22 cellular contexts compared by ENCODE assay signal in genomic region chr4:2069986-2070385, GRCh38. TPM values are rescaled to one million over a fixed set of nuclear protein-coding genes. Genes with fewer than 3 reads are reported as not detected.
DNase-seq lines count a peak whose midpoint lies in the region; ATAC-seq and TF ChIP-seq lines count a peak whose summit lies in the region.
"Had no signal": no experiment of that assay in that cellular context is flagged by ENCODE, and none has a peak within 500 bp of the region (broad histone marks: within the 10 kb centered on the region; RNA-seq: fewer than 3 reads in every experiment).

No MANE protein-coding gene starts in this region.

- no peaks in the 10 kb centered on the region for H3K4me1 ChIP-seq in GM23338 (ENCODE audit: insufficient read depth)
- no peaks in the 10 kb centered on the region for H3K4me1 ChIP-seq in osteoblast (ENCODE audit: insufficient read depth, low read length)

- H3K79me2 ChIP-seq in GM23338 (replicated peaks; ENCODE audit: insufficient read depth) (no peaks in the 10 kb centered on the region), osteoblast (ENCODE audit: insufficient read depth, low read length) (no peaks in the 10 kb centered on the region)

- H3K36me3 Mint-ChIP-seq in activated naive CD8-positive, alpha-beta T cell treated with anti-CD3 and anti-CD28 coated beads, Interleukin-2, amount 10 ng/mL, durations not matched to agents 7 days and 5 days = no peaks in the 10 kb centered on the region
- no peaks in the 10 kb centered on the region for H3K36me3 Mint-ChIP-seq in activated naive CD8-positive, alpha-beta T cell treated with anti-CD3 and anti-CD28 coated beads, Interleukin-2, amount 50 U/mL, for 24 hours (ENCODE audit: low read depth)
- H3K36me3 Mint-ChIP-seq in GM23338 (ENCODE audit: low read depth) = no peaks in the 10 kb centered on the region; the same call in 2 of the 3 replicates
- H3K36me3 Mint-ChIP-seq in activated naive CD4-positive, alpha-beta T cell treated with anti-CD3 and anti-CD28 coated beads for 36 hours (ENCODE audit: low read depth) = no peaks in the 10 kb centered on the region

- H3K9me2 ChIP-seq in GM23338 (ENCODE audit: insufficient read depth) = no peaks in the 10 kb centered on the region

- no peaks in the 10 kb centered on the region for H4K20me1 ChIP-seq in GM23338 (replicated peaks; ENCODE audit: insufficient read depth)
- H4K20me1 ChIP-seq in osteoblast (ENCODE audit: insufficient read depth, low read length) = no peaks in the 10 kb centered on the region

- H2AFZ ChIP-seq in GM23338 (no peak overlapping the region), osteoblast (ENCODE audit: low read length) (no peak overlapping the region)
- H2AFZ ChIP-seq: PC-9 had no signal

- no peak for TF ChIP-seq CTCF in GM23338 (conservative IDR thresholded peaks at IDR 0.05; ENCODE audit: low read depth in 2 of 2)
- TF ChIP-seq CTCF in dorsolateral prefrontal cortex (IDR thresholded peaks at IDR 0.05 in 54 of 56, conservative IDR thresholded peaks at IDR 0.05 in 2 of 56; ENCODE audit: low read depth in 1 of 56, partially characterized antibody in 56 of 56) = no peak
- TF ChIP-seq CTCF in osteoblast (IDR thresholded peaks at IDR 0.05; ENCODE audit: extremely low read depth, low read depth, low read length) = no peak

- no peak overlapping the region for H3K4me3 Mint-ChIP-seq in activated naive CD8-positive, alpha-beta T cell treated with anti-CD3 and anti-CD28 coated beads, Interleukin-2, amount 10 ng/mL, durations not matched to agents 7 days and 5 days
- no peak overlapping the region for H3K4me3 Mint-ChIP-seq in activated naive CD8-positive, alpha-beta T cell treated with anti-CD3 and anti-CD28 coated beads, Interleukin-2, amount 50 U/mL, for 24 hours
- no peak overlapping the region for H3K4me3 Mint-ChIP-seq in GM23338
- no peak overlapping the region for H3K4me3 Mint-ChIP-seq in activated naive CD4-positive, alpha-beta T cell treated with anti-CD3 and anti-CD28 coated beads for 36 hours
- H3K4me3 Mint-ChIP-seq: CD4-positive, alpha-beta T cell; H9 had no signal

- no peaks in the 10 kb centered on the region for H3K9me3 Mint-ChIP-seq in activated naive CD8-positive, alpha-beta T cell treated with anti-CD3 and anti-CD28 coated beads, Interleukin-2, amount 10 ng/mL, durations not matched to agents 7 days and 5 days
- H3K9me3 Mint-ChIP-seq in activated naive CD8-positive, alpha-beta T cell treated with anti-CD3 and anti-CD28 coated beads, Interleukin-2, amount 50 U/mL, for 24 hours = no peaks in the 10 kb centered on the region
- H3K9me3 Mint-ChIP-seq in GM23338 = no peaks in the 10 kb centered on the region
- no peaks in the 10 kb centered on the region for H3K9me3 Mint-ChIP-seq in activated naive CD4-positive, alpha-beta T cell treated with anti-CD3 and anti-CD28 coated beads for 36 hours
- H3K9me3 Mint-ChIP-seq: CD4-positive, alpha-beta T cell; H9 had no signal

- H3K4me1 Mint-ChIP-seq in activated naive CD8-positive, alpha-beta T cell treated with anti-CD3 and anti-CD28 coated beads, Interleukin-2, amount 10 ng/mL, durations not matched to agents 7 days and 5 days = no peaks in the 10 kb centered on the region
- no peaks in the 10 kb centered on the region for H3K4me1 Mint-ChIP-seq in activated naive CD8-positive, alpha-beta T cell treated with anti-CD3 and anti-CD28 coated beads, Interleukin-2, amount 50 U/mL, for 24 hours
- H3K4me1 Mint-ChIP-seq in GM23338 = peaks cover 18% of the 10 kb centered on the region
- H3K4me1 Mint-ChIP-seq in activated naive CD4-positive, alpha-beta T cell treated with anti-CD3 and anti-CD28 coated beads for 36 hours (ENCODE audit: low read depth) = no peaks in the 10 kb centered on the region

- POLR2A ChIA-PET in activated naive CD8-positive, alpha-beta T cell treated with anti-CD3 and anti-CD28 coated beads, Interleukin-2, amount 10 ng/mL, durations not matched to agents 7 days and 5 days (lab: Charles Lee) = no interaction called here

- H3F3A ChIP-seq in GM23338 (replicated peaks; ENCODE audit: low read depth) = peaks cover 6% of the 10 kb centered on the region; the same call in 1 of the 2 replicates

- H3K27ac ChIP-seq in GM23338 (ENCODE audit: low read depth) = no peak overlapping the region
- H3K27ac ChIP-seq in dorsolateral prefrontal cortex = peak overlapping the region in 37 of 59 donors; percentile 4 to 86 (median 46)
- H3K27ac ChIP-seq in osteoblast (ENCODE audit: low read depth, low read length) = no peak overlapping the region
- H3K27ac ChIP-seq: HL-60, PC-9, RWPE1 had no signal

- H3K4me3 ChIP-seq in GM23338 (no peak overlapping the region), dorsolateral prefrontal cortex (no peak overlapping the region), osteoblast (ENCODE audit: insufficient read depth, low read length) (no peak overlapping the region)
- H3K4me3 ChIP-seq: PC-9 had no signal

- no peak overlapping the region for H3K27ac Mint-ChIP-seq in activated naive CD8-positive, alpha-beta T cell treated with anti-CD3 and anti-CD28 coated beads, Interleukin-2, amount 10 ng/mL, durations not matched to agents 7 days and 5 days
- H3K27ac Mint-ChIP-seq in activated naive CD8-positive, alpha-beta T cell treated with anti-CD3 and anti-CD28 coated beads, Interleukin-2, amount 50 U/mL, for 24 hours = no peak overlapping the region
- H3K27ac Mint-ChIP-seq in GM23338 = no peak overlapping the region
- H3K27ac Mint-ChIP-seq in activated naive CD4-positive, alpha-beta T cell treated with anti-CD3 and anti-CD28 coated beads for 36 hours = no peak overlapping the region
- H3K27ac Mint-ChIP-seq: CD4-positive, alpha-beta T cell; H9 had no signal

- peak; percentile 12 for DNase-seq in activated naive CD8-positive, alpha-beta T cell treated with anti-CD3 and anti-CD28 coated beads, Interleukin-2, amount 10 ng/mL, durations not matched to agents 7 days and 5 days
- no peak for DNase-seq in activated naive CD8-positive, alpha-beta T cell treated with anti-CD3 and anti-CD28 coated beads, Interleukin-2, amount 50 U/mL, for 24 hours
- DNase-seq in GM23338 (ENCODE audit: low spot score) (peak; percentile 37), dorsolateral prefrontal cortex (peak in 3 of 10 donors; percentile 18 to 35 (median 28)), osteoblast (ENCODE audit: insufficient read length, low spot score, missing footprints) (peak; percentile 72), A172 (ENCODE audit: low spot score) (no peak), NCI-H82 (lab: John Stamatoyannopoulos, UW) (no peak)
- DNase-seq in activated naive CD4-positive, alpha-beta T cell treated with anti-CD3 and anti-CD28 coated beads for 36 hours = no peak
- DNase-seq: BE2C; Caco-2; CD4-positive, alpha-beta T cell; DMS153; GDM1; H9; IMR-90; NCI-H1417 treated with DMSO at 0.1 percent for 48 hours; NCI-H187 treated with DMSO at 0.1 percent for 48 hours; NCI-H345; NCI-H524 treated with DMSO at 0.1 percent for 48 hours had no signal

- H3K27me3 ChIP-seq in GM23338 (ENCODE audit: insufficient read depth) (no peaks in the 10 kb centered on the region), dorsolateral prefrontal cortex (no peaks in the 10 kb centered on the region), osteoblast (ENCODE audit: insufficient read depth, low read length) (no peaks in the 10 kb centered on the region)
- H3K27me3 ChIP-seq: BE2C had no signal

- no peaks in the 10 kb centered on the region for H3K27me3 Mint-ChIP-seq in activated naive CD8-positive, alpha-beta T cell treated with anti-CD3 and anti-CD28 coated beads, Interleukin-2, amount 10 ng/mL, durations not matched to agents 7 days and 5 days
- H3K27me3 Mint-ChIP-seq in activated naive CD8-positive, alpha-beta T cell treated with anti-CD3 and anti-CD28 coated beads, Interleukin-2, amount 50 U/mL, for 24 hours = no peaks in the 10 kb centered on the region
- peaks cover 11% of the 10 kb centered on the region for H3K27me3 Mint-ChIP-seq in GM23338 (ENCODE audit: insufficient read depth, low read depth, poor library complexity)
- no peaks in the 10 kb centered on the region for H3K27me3 Mint-ChIP-seq in activated naive CD4-positive, alpha-beta T cell treated with anti-CD3 and anti-CD28 coated beads for 36 hours (ENCODE audit: low read depth)
- H3K27me3 Mint-ChIP-seq: CD4-positive, alpha-beta T cell had no signal

- intact Hi-C loops in dorsolateral prefrontal cortex (cut with DNase I) = no loop called here
- intact Hi-C loops in activated naive CD4-positive, alpha-beta T cell treated with anti-CD3 and anti-CD28 coated beads for 36 hours (cut with micrococcal nuclease) = no loop called here

- H3K36me3 ChIP-seq in GM23338 (ENCODE audit: insufficient read depth) (no peaks in the 10 kb centered on the region), osteoblast (ENCODE audit: insufficient read depth, low read length) (no peaks in the 10 kb centered on the region)
- H3K36me3 ChIP-seq: BE2C had no signal

- CTCF ChIA-PET in activated naive CD4-positive, alpha-beta T cell treated with anti-CD3 and anti-CD28 coated beads for 36 hours (lab: Charles Lee) = no interaction called here

- no peak for ATAC-seq in activated naive CD8-positive, alpha-beta T cell treated with anti-CD3 and anti-CD28 coated beads, Interleukin-2, amount 10 ng/mL, durations not matched to agents 7 days and 5 days (ENCODE audit: low read depth)
- no peak for ATAC-seq in activated naive CD8-positive, alpha-beta T cell treated with anti-CD3 and anti-CD28 coated beads, Interleukin-2, amount 50 U/mL, for 24 hours
- peak; percentile 26 for ATAC-seq in GM23338

- H3K9me3 ChIP-seq in osteoblast (ENCODE audit: low read depth, low read length) = no peaks in the 10 kb centered on the region
- H3K9me3 ChIP-seq: BE2C, Caco-2 had no signal

- H3K4me2 ChIP-seq in GM23338 (no peak overlapping the region), osteoblast (ENCODE audit: insufficient read depth, low read length) (no peak overlapping the region)
- H3K4me2 ChIP-seq: PC-9 had no signal

TF ChIP-seq in GM23338, 12 proteins besides CTCF, POLR2A, EP300 and RAD21 (continues in another document):
- TF ChIP-seq ETS1 (IDR thresholded peaks at IDR 0.05) = no peak

RNA-seq across cellular contexts. Expression of gene NAT8L, which starts 10.9 kb away (rescaled TPM):
- under 1 TPM in 1 of 2 experiments, not detected in 1; 0.14 TPM for total RNA-seq in activated naive CD8-positive, alpha-beta T cell treated with anti-CD3 and anti-CD28 coated beads, Interleukin-2, amount 10 ng/mL, durations not matched to agents 7 days and 5 days
- total RNA-seq in GM23338 (2014; rRNA removed; shearing (Covaris generic)) = 7.7 and 9.7 TPM in 2 replicates
- 1.6 and 1.7 TPM in 2 replicates for polyA plus RNA-seq in GM23338 (2016; fragmentation: Nextera tagmentation; extraction: Ambion mirVana)
- total RNA-seq in dorsolateral prefrontal cortex (100 to 1,000 TPM in 119 of 120 experiments, 10 to 100 TPM in 1; 89.4 to 267 (median 170) TPM), osteoblast (under 0.01 TPM in 2 replicates)
- 4.8 and 5.5 TPM in 2 replicates for total RNA-seq in A172 (2014; rRNA removed; shearing (Covaris generic))
- total RNA-seq in activated naive CD4-positive, alpha-beta T cell treated with anti-CD3 and anti-CD28 coated beads for 36 hours = under 1 TPM; 0.21 to 0.32 TPM
- total RNA-seq: CD4-positive, alpha-beta T cell; IMR-90 had no signal

Comparison
In these comparisons a context has a peak if more than half of its experiments do, and no peak if none do; other contexts are left out.
1. DNase-seq: peak in activated naive CD8-positive, alpha-beta T cell treated with anti-CD3 and anti-CD28 coated beads, Interleukin-2, amount 10 ng/mL, durations not matched to agents 7 days and 5 days (single experiment), GM23338 (single experiment) and osteoblast (single experiment); none in activated naive CD8-positive, alpha-beta T cell treated with anti-CD3 and anti-CD28 coated beads, Interleukin-2, amount 50 U/mL, for 24 hours (single experiment), A172 (single experiment), NCI-H82 (single experiment) and activated naive CD4-positive, alpha-beta T cell treated with anti-CD3 and anti-CD28 coated beads for 36 hours (single experiment).
2. H3K27ac ChIP-seq: peak in dorsolateral prefrontal cortex (37 of 59); none in GM23338 (single experiment) and osteoblast (single experiment).